Comparison of ENCODE assay signal across 1 cellular context in genomic region chr5:132260051-132260450, GRCh38.
TF ChIP-seq lines count a peak whose summit lies in the region.

No MANE protein-coding gene starts in this region.

TF ChIP-seq in HCT116, 20 proteins besides CTCF, POLR2A, EP300 and RAD21:
- TF ChIP-seq POLR2AphosphoS5 (IDR thresholded peaks at IDR 0.05; ENCODE audit: low read depth, low read length) (peak; percentile 39; the same call in 1 of the 2 replicates), CEBPB (IDR thresholded peaks at IDR 0.05; ENCODE audit: low read depth) (no peak)
TF ChIP-seq in HCT116: peak in this region for 1.
